Comparison of ENCODE assay signal across 1 cellular context in genomic region chrX:134717698-134718328, GRCh38.
TF ChIP-seq lines count a peak whose summit lies in the region.

No MANE protein-coding gene starts in this region.

TF ChIP-seq in A549, 52 proteins besides CTCF, POLR2A, EP300 and RAD21 (continued from another document):
- TF ChIP-seq E2F6 (IDR thresholded peaks at IDR 0.05; ENCODE audit: borderline replicate concordance, low read depth) (no peak), MAX (IDR thresholded peaks at IDR 0.05) (no peak), NPAS2 (CRISPR knock-in tag; IDR thresholded peaks at IDR 0.05; ENCODE audit: borderline replicate concordance) (no peak), KDM1A (IDR thresholded peaks at IDR 0.05; ENCODE audit: low read depth) (no peak), ESRRA (IDR thresholded peaks at IDR 0.05; ENCODE audit: borderline replicate concordance, low read length) (no peak)
